In the genomic region with DNA sequence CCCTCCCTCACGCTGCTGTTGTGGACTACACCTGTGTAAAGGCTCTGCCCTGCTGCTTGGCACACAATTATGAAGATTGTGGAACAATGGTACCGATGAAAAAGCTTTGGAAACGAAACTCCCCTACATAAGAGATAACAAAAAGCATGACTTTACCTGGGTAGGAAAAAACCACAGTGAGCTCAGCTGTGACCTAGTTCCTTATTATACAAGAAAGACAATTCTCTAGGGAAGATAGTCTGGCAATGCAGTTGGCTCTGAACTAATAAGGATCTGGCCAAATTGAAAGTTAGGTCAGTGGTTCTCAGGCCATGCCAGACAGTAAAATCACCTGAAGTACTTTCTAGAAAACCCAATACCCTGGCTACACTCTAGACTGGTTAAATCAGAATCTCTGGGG, we compare ENCODE assay signal across 14 cellular contexts. TPM values are rescaled to one million over a fixed set of nuclear protein-coding genes. Genes with fewer than 3 reads are reported as not detected.
A peak's percentile ranks its signal among the peaks of the same experiment; 100 is the strongest.
DNase-seq lines count a peak whose midpoint lies in the region; ATAC-seq and TF ChIP-seq lines count a peak whose summit lies in the region.
"Had no signal": no experiment of that assay in that cellular context is flagged by ENCODE, and none has a peak within 500 bp of the region (broad histone marks: within the 10 kb centered on the region; RNA-seq: fewer than 3 reads in every experiment).

No MANE protein-coding gene starts in this region.

- peaks cover 17% of the 10 kb centered on the region for H3K4me1 Mint-ChIP-seq in activated T-cell treated with anti-CD3 and anti-CD28 coated beads, Interleukin-2, amount 50 U/mL, for 4 hours (ENCODE audit: low read depth)

- peaks cover 0 to 3% (median 1%) of the 10 kb centered on the region in 11 experiments; a peak in 11 of 22 replicates for H3K27me3 ChIP-seq in BLaER1 treated with 17β-estradiol and CSF1 and Interleukin-3, amounts not matched to agents 10 nM and 100 nM
- H3K27me3 ChIP-seq in OCI-LY3 (ENCODE audit: low read depth, low read length) (peaks cover 14% of the 10 kb centered on the region), neutrophil (no peaks in the 10 kb centered on the region), upper lobe of right lung (no peaks in the 10 kb centered on the region)

- no peak overlapping the region for H3K4me3 Mint-ChIP-seq in activated T-cell treated with anti-CD3 and anti-CD28 coated beads, Interleukin-2, amount 50 U/mL, for 4 hours

- no peaks in the 10 kb centered on the region for H3K9me3 Mint-ChIP-seq in activated T-cell treated with anti-CD3 and anti-CD28 coated beads, Interleukin-2, amount 50 U/mL, for 4 hours

- peak overlapping the region in 1 of 11 experiments; percentile 12; a peak in 2 of 22 replicates for H3K27ac ChIP-seq in BLaER1 treated with 17β-estradiol and CSF1 and Interleukin-3, amounts not matched to agents 10 nM and 100 nM
- H3K27ac ChIP-seq in OCI-LY3 (ENCODE audit: low read length) (no peak overlapping the region), neutrophil (peak overlapping the region; percentile 56), upper lobe of right lung (no peak overlapping the region)

- H3K36me3 ChIP-seq in BLaER1 treated with 17β-estradiol and CSF1 and Interleukin-3, amounts not matched to agents 10 nM and 100 nM: no peaks in the 10 kb centered on the region
- no peaks in the 10 kb centered on the region for H3K36me3 ChIP-seq in OCI-LY3 (replicated peaks; ENCODE audit: low read depth, low read length)
- H3K36me3 ChIP-seq in neutrophil: no peaks in the 10 kb centered on the region
- H3K36me3 ChIP-seq in upper lobe of right lung: no peaks in the 10 kb centered on the region

- H4K20me1 ChIP-seq in BLaER1 treated with 17β-estradiol and CSF1 and Interleukin-3, amounts not matched to agents 10 nM and 100 nM: no peaks in the 10 kb centered on the region
- no peaks in the 10 kb centered on the region for H4K20me1 ChIP-seq in OCI-LY3 (ENCODE audit: insufficient read depth, low read length)

- intact Hi-C loops in upper lobe of right lung (cut with DNase I): loop anchor here (5.0 kb wide), 1 partner anchor 170 kb away; no protein-coding TSS in a partner anchor

- no peak overlapping the region for H2AFZ ChIP-seq in OCI-LY3 (ENCODE audit: low read depth, low read length)

- H3K4me1 ChIP-seq in BLaER1 treated with 17β-estradiol and CSF1 and Interleukin-3, amounts not matched to agents 10 nM and 100 nM: peaks cover 19 to 61% (median 25%) of the 10 kb centered on the region in 10 experiments
- peaks cover 49% of the 10 kb centered on the region for H3K4me1 ChIP-seq in OCI-LY3 (ENCODE audit: low read length)
- H3K4me1 ChIP-seq in neutrophil (ENCODE audit: control insufficient read depth in 1 of 2, insufficient read depth in 1 of 2, low read depth in 1 of 2, low read length in 1 of 2): peaks cover 24 to 35% of the 10 kb centered on the region in 2 experiments
- peaks cover 6% of the 10 kb centered on the region for H3K4me1 ChIP-seq in upper lobe of right lung

- DNase-seq in GM12865 (ENCODE audit: low read depth) (peak; percentile 21), upper lobe of right lung (no peak)
- DNase-seq in activated T-cell treated with anti-CD3 and anti-CD28 coated beads, Interleukin-2, amount 50 U/mL, for 4 hours: no peak
- DNase-seq: EL, NCI-H1105 treated with DMSO at 0.1 percent for 48 hours, NCI-H2029, NCI-H2171 treated with DMSO at 0.1 percent for 48 hours, NCI-H510A, SIG-M5 had no signal

- ATAC-seq in upper lobe of right lung: no peak
- ATAC-seq in activated T-cell treated with anti-CD3 and anti-CD28 coated beads, Interleukin-2, amount 50 U/mL, for 4 hours: no peak
- ATAC-seq in GM18511 (IDR thresholded peaks at IDR 0.05; ENCODE audit: unreplicated experiment): no peak

- H3K4me2 ChIP-seq in BLaER1 treated with 17β-estradiol and CSF1 and Interleukin-3, amounts not matched to agents 10 nM and 100 nM: peak overlapping the region; percentile 26 to 87 (median 57)
- peak overlapping the region; percentile 29 for H3K4me2 ChIP-seq in OCI-LY3 (ENCODE audit: low read length)

- TF ChIP-seq CTCF in GM12865 (IDR thresholded peaks at IDR 0.05; ENCODE audit: insufficient read depth, low read depth, low read length, missing control alignments) (no peak), OCI-LY3 (IDR thresholded peaks at IDR 0.05; ENCODE audit: low read depth, low read length) (no peak), neutrophil (IDR thresholded peaks at IDR 0.05) (no peak), upper lobe of right lung (IDR thresholded peaks at IDR 0.05) (no peak)

- no peaks in the 10 kb centered on the region for H3K36me3 Mint-ChIP-seq in activated T-cell treated with anti-CD3 and anti-CD28 coated beads, Interleukin-2, amount 50 U/mL, for 4 hours (ENCODE audit: insufficient read depth)

- peaks cover 7% of the 10 kb centered on the region for H3K27me3 Mint-ChIP-seq in activated T-cell treated with anti-CD3 and anti-CD28 coated beads, Interleukin-2, amount 50 U/mL, for 4 hours (ENCODE audit: low read depth)

- no peaks in the 10 kb centered on the region for H3K9me3 ChIP-seq in BLaER1 treated with 17β-estradiol and CSF1 and Interleukin-3, amounts not matched to agents 10 nM and 100 nM (replicated peaks in 1 of 11)
- H3K9me3 ChIP-seq in OCI-LY3 (ENCODE audit: insufficient read depth, low read length) (no peaks in the 10 kb centered on the region), neutrophil (no peaks in the 10 kb centered on the region), upper lobe of right lung (no peaks in the 10 kb centered on the region)

- H3K79me2 ChIP-seq in OCI-LY3 (ENCODE audit: low read length): no peaks in the 10 kb centered on the region

- H3K9ac ChIP-seq in BLaER1 treated with 17β-estradiol and CSF1 and Interleukin-3, amounts not matched to agents 10 nM and 100 nM: 0 out of 22 replicates have a peak overlapping the region, but pooled peaks of 1 of the 11 experiments have one; percentile 6
- H3K9ac ChIP-seq in OCI-LY3 (ENCODE audit: low read length): no peak overlapping the region

- H3K4me3 ChIP-seq in BLaER1 treated with 17β-estradiol and CSF1 and Interleukin-3, amounts not matched to agents 10 nM and 100 nM: no peak overlapping the region
- H3K4me3 ChIP-seq in GM12865 (ENCODE audit: low read depth, low read length) (no peak overlapping the region), OCI-LY3 (ENCODE audit: low read length) (no peak overlapping the region), neutrophil (ENCODE audit: low read depth in 1 of 2, low read length in 1 of 2) (no peak overlapping the region), upper lobe of right lung (no peak overlapping the region)

RNA-seq across cellular contexts. Expression of gene CLEC3B, which starts 16.1 kb away (rescaled TPM):
- 265 TPM for total RNA-seq in upper lobe of right lung
- total RNA-seq in activated T-cell treated with anti-CD3 and anti-CD28 coated beads, Interleukin-2, amount 50 U/mL, for 4 hours: under 1 TPM; 0.30 to 0.40 (median 0.38) TPM
- total RNA-seq: MCF 10A had no signal

Comparison
In these comparisons a context has a peak if more than half of its experiments do, and no peak if none do; other contexts are left out.
1. RNA of gene CLEC3B, which starts 16.1 kb away (total RNA-seq): 265 TPM in upper lobe of right lung (single experiment); 0.30 to 0.40 TPM in activated T-cell treated with anti-CD3 and anti-CD28 coated beads, Interleukin-2, amount 50 U/mL, for 4 hours; every median in the first group is over 100 times any median in the second.